ENCODE assay signal across 18 cellular contexts in genomic region chr10:34397324-34397723, GRCh38.
A peak's percentile ranks its signal among the peaks of the same experiment; 100 is the strongest.
DNase-seq lines count a peak whose midpoint lies in the region; ATAC-seq and TF ChIP-seq lines count a peak whose summit lies in the region.
"Had no signal": no experiment of that assay in that cellular context is flagged by ENCODE, and none has a peak within 500 bp of the region (broad histone marks: within the 10 kb centered on the region; RNA-seq: fewer than 3 reads in every experiment).

No MANE protein-coding gene starts in this region.

- H3K9me3 ChIP-seq in HUES64 (ENCODE audit: insufficient read depth, low read depth, low read length) = no peaks in the 10 kb centered on the region
- no peaks in the 10 kb centered on the region for H3K9me3 ChIP-seq in OCI-LY7 (ENCODE audit: low read length)
- no peaks in the 10 kb centered on the region for H3K9me3 ChIP-seq in PC-3 (ENCODE audit: low read length)
- H3K9me3 ChIP-seq: testis had no signal

- H3K79me2 ChIP-seq in OCI-LY7 (ENCODE audit: insufficient read depth, low read depth, low read length) (no peaks in the 10 kb centered on the region), PC-3 (ENCODE audit: low read length) (no peaks in the 10 kb centered on the region)

- BruUV-seq in OCI-LY7 (replicated peaks; lab: Mats Ljungman, UMichigan) = no TSS peak
- no TSS peak for BruUV-seq in PC-3 (replicated peaks; lab: Mats Ljungman, UMichigan)

- H4K20me1 ChIP-seq in OCI-LY7 (ENCODE audit: insufficient read depth, low read length) (no peaks in the 10 kb centered on the region), PC-3 (ENCODE audit: low read length) (no peaks in the 10 kb centered on the region)

- H3K27ac ChIP-seq in HUES64 (ENCODE audit: low read depth, low read length) = 0 out of 2 replicates have a peak overlapping the region, but pooled peaks have one; percentile 12
- no peak overlapping the region for H3K27ac ChIP-seq in OCI-LY7 (ENCODE audit: low read depth, low read length, poor library complexity, severe bottlenecking)
- H3K27ac ChIP-seq in PC-3 (ENCODE audit: low read length) = no peak overlapping the region
- H3K27ac ChIP-seq: C4-2B, testis had no signal

- 80% methylated on average over 1 of the region's 1 CpG for WGBS in HUES64

- H3K4me3 Mint-ChIP-seq in mesothelial cell of epicardium = no peak overlapping the region
- H3K4me3 Mint-ChIP-seq: immature natural killer cell had no signal

- H3K9me2 ChIP-seq in OCI-LY7 (ENCODE audit: insufficient read depth, low read length) (no peaks in the 10 kb centered on the region), PC-3 (replicated peaks; ENCODE audit: low read length) (no peaks in the 10 kb centered on the region)

- TF ChIP-seq CTCF in AG09309 (IDR thresholded peaks at IDR 0.05; ENCODE audit: control insufficient read depth, insufficient read depth, low read depth, low read length, missing control alignments) (no peak), mesothelial cell of epicardium (IDR thresholded peaks at IDR 0.05; ENCODE audit: unreplicated experiment) (no peak), OCI-LY7 (conservative IDR thresholded peaks at IDR 0.05; ENCODE audit: low read length) (no peak), PC-3 (conservative IDR thresholded peaks at IDR 0.05; ENCODE audit: low read depth, low read length) (no peak)

- no peaks in the 10 kb centered on the region for H3K27me3 Mint-ChIP-seq in mesothelial cell of epicardium (ENCODE audit: low read depth)
- H3K27me3 Mint-ChIP-seq: progenitor cell of endocrine pancreas had no signal

- H3K4me2 ChIP-seq in OCI-LY7 (ENCODE audit: low read length) = no peak overlapping the region
- no peak overlapping the region for H3K4me2 ChIP-seq in PC-3 (ENCODE audit: low read length)

- H3K36me3 Mint-ChIP-seq in mesothelial cell of epicardium = peaks cover 6% of the 10 kb centered on the region
- H3K36me3 Mint-ChIP-seq: immature natural killer cell had no signal

- H3K4me3 ChIP-seq in AG09309 (ENCODE audit: control insufficient read depth, low read depth, low read length) (no peak overlapping the region), HUES64 (ENCODE audit: low read length) (no peak overlapping the region), OCI-LY7 (ENCODE audit: low read depth, low read length, poor library complexity, severe bottlenecking) (no peak overlapping the region), PC-3 (ENCODE audit: low read length) (no peak overlapping the region)
- H3K4me3 ChIP-seq: GM12878, testis had no signal

- H3K4me1 Mint-ChIP-seq in mesothelial cell of epicardium = peaks cover 8% of the 10 kb centered on the region
- H3K4me1 Mint-ChIP-seq: immature natural killer cell had no signal

- peak; percentile 17 for DNase-seq in AG09309 (ENCODE audit: low read depth)
- peak; percentile 62 for DNase-seq in dedifferentiated amniotic fluid mesenchymal stem cell (ENCODE audit: extremely low spot score)
- no peak for DNase-seq in mesothelial cell of epicardium (ENCODE audit: low spot score in 2 of 2, unreplicated experiment in 2 of 2)
- DNase-seq in OCI-LY7 (ENCODE audit: low spot score) = no peak
- DNase-seq in activated CD8-positive, alpha-beta memory T cell treated with anti-CD3 and anti-CD28 coated beads, Interleukin-2, amount 50 U/mL, for 48 hours = no peak
- no peak for DNase-seq in PC-3
- no peak for DNase-seq in T-helper 1 cell
- DNase-seq: activated CD4-positive, CD25-positive, alpha-beta regulatory T cell treated with anti-CD3 and anti-CD28 coated beads, Interleukin-2, amount 50 U/mL, for 72 hours; amniotic stem cell; immature natural killer cell; NCI-H1930; NCI-H526 treated with DMSO at 0.1 percent for 48 hours; T-helper 2 cell; testis had no signal

- no peak overlapping the region for H2AFZ ChIP-seq in OCI-LY7 (ENCODE audit: low read length)
- H2AFZ ChIP-seq in PC-3 (ENCODE audit: low read length) = no peak overlapping the region

- ATAC-seq in PC-3 = no peak
- ATAC-seq: GM12878 had no signal

- H3K4me1 ChIP-seq in HUES64 (ENCODE audit: insufficient read depth, low read length) = peaks cover 13% of the 10 kb centered on the region; the same call in 1 of the 2 replicates
- H3K4me1 ChIP-seq in OCI-LY7 (ENCODE audit: insufficient read depth, low read length, poor library complexity, severe bottlenecking) = no peaks in the 10 kb centered on the region
- H3K4me1 ChIP-seq in PC-3 (ENCODE audit: insufficient read depth, low read length) = no peaks in the 10 kb centered on the region
- H3K4me1 ChIP-seq: testis had no signal

- H3K9ac ChIP-seq in HUES64 (ENCODE audit: low read depth, low read length) (no peak overlapping the region), PC-3 (ENCODE audit: low read length) (no peak overlapping the region)

- H3K27ac Mint-ChIP-seq in mesothelial cell of epicardium = peak overlapping the region; percentile 61
- H3K27ac Mint-ChIP-seq: immature natural killer cell, progenitor cell of endocrine pancreas had no signal

- intact Hi-C loops in OCI-LY7 (cut with micrococcal nuclease; ENCODE audit: unreplicated experiment) (no loop called here), PC-3 (cut with micrococcal nuclease) (no loop called here)

- POLR2A ChIA-PET in OCI-LY7 (lab: Charles Lee) = no interaction called here
- POLR2A ChIA-PET in PC-3 (lab: Charles Lee; ENCODE audit: unreplicated experiment) = no interaction called here

- H3K9me3 Mint-ChIP-seq in mesothelial cell of epicardium = no peaks in the 10 kb centered on the region
- H3K9me3 Mint-ChIP-seq: immature natural killer cell had no signal

- H3K36me3 ChIP-seq in HUES64 (ENCODE audit: insufficient read depth, low read length) (0 out of 2 replicates have a peak, but pooled peaks cover 3% of the 10 kb centered on the region), OCI-LY7 (ENCODE audit: insufficient read depth, low read length) (no peaks in the 10 kb centered on the region), PC-3 (ENCODE audit: low read depth, low read length) (no peaks in the 10 kb centered on the region)

- no peaks in the 10 kb centered on the region for H3F3A ChIP-seq in PC-3 (ENCODE audit: low read length, unreplicated experiment)

- H3K27me3 ChIP-seq in HUES64 (ENCODE audit: insufficient read depth, low read length) (no peaks in the 10 kb centered on the region), PC-3 (ENCODE audit: low read length) (no peaks in the 10 kb centered on the region)
- H3K27me3 ChIP-seq: testis had no signal

- CTCF ChIA-PET in OCI-LY7 (lab: Charles Lee; ENCODE audit: unreplicated experiment) (no interaction called here), PC-3 (lab: Charles Lee) (interaction anchor here (0.5 kb wide), 1 partner anchor 241 kb away, joined by 3 read pairs; no protein-coding TSS in a partner anchor)

Comparison
In these comparisons a context has a peak if more than half of its experiments do, and no peak if none do; other contexts are left out.
1. DNase-seq: peak in AG09309 (single experiment) and dedifferentiated amniotic fluid mesenchymal stem cell (single experiment); none in mesothelial cell of epicardium (0 of 2), OCI-LY7 (single experiment), activated CD8-positive, alpha-beta memory T cell treated with anti-CD3 and anti-CD28 coated beads, Interleukin-2, amount 50 U/mL, for 48 hours (single experiment), PC-3 (single experiment) and T-helper 1 cell (0 of 5).